In the genomic region with DNA sequence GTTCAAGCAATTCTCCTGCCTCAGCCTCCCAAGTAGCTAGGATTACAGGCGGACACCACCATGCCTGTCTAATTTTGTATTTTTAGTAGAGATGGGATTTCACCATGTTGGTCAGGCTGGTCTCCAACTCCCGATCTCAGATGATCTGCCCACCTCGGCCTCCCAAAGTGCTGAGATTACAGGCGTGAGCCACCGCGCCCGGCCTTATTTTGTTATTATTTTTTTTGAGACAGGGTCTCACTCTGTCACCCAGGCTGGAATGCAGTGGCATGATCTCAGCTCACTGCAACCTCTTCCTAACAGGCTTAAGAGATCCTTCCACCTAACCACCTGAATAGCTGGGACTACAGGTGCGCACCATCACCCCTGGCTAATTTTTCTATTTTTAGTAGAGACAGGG, we compare ENCODE assay signal across 1 cellular context. TPM values are rescaled to one million over a fixed set of nuclear protein-coding genes. Genes with fewer than 3 reads are reported as not detected.
"Had no signal": no experiment of that assay in that cellular context is flagged by ENCODE, and none has a peak within 500 bp of the region (broad histone marks: within the 10 kb centered on the region; RNA-seq: fewer than 3 reads in every experiment).

No MANE protein-coding gene starts in this region.

RNA-seq across cellular contexts. Expression of a gene that starts 7.4 kb away (rescaled TPM):
- total RNA-seq: PC-3 had no signal

RNA-seq across cellular contexts. Expression of a gene that starts 27.5 kb away (rescaled TPM):
- total RNA-seq: PC-3 had no signal
